In the genomic region with DNA sequence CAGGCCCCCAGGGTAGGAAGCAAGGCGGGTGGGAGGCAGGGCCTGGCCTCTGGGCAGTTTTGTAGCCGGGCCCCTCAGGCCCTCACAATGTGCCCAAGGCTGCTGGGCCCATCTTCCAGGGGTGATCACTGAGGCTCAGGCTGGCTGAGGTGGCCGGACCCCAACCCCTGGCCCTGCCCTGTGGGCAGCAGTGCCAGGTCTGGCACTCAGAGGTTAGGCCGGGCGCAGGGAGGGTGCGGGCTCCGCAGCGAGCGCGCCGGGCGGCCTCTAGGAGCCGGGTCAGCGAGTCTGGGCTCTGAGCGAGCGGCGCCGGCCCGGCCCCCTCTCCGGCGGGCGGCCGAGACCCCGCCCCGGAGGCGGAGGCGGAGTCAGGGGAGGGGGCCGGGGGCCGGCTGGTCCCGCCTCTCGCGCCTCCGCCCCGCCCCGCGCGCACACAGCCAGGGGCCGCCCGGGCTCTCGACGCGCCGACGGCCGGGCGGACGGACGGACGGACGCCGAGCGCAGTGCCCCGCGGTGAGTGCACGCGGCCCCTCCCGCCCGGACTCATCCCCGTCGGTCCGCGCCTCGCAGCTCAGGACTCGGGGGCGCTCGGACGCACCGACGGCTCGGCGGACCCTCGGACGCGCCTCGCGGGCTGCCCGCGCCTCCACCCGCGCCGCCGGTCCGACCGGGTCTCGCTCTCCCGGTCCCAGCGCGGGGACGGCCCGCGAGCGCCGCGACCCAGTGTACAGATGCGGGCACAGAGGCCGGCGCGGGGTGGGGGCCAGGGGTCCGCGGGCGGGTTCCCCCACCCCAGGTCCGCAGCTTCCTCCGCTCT, we compare ENCODE assay signal across 8 cellular contexts. TPM values are rescaled to one million over a fixed set of nuclear protein-coding genes. Genes with fewer than 3 reads are reported as not detected.
DNase-seq lines count a peak whose midpoint lies in the region; ATAC-seq and TF ChIP-seq lines count a peak whose summit lies in the region.

A gene (plus strand): TSS at position 430 of the 817 bp plus-strand sequence. CDS start 21,231 bp downstream, outside the sequence.

- DNase-seq in AG10803 (ENCODE audit: low read depth) (peak; percentile 66), left lobe of liver (ENCODE audit: low spot score) (no peak), thoracic aorta (ENCODE audit: low spot score) (no peak), C1 segment of cervical spinal cord (lab: John Stamatoyannopoulos, UW) (no peak)
- no peak for DNase-seq in central memory CD8-positive, alpha-beta T cell (ENCODE audit: low spot score in 2 of 2)

- H3K4me3 ChIP-seq in AG10803 (ENCODE audit: low read length), result peak within 1 kb of the TSS; percentile 64
- H3K4me3 ChIP-seq in thoracic aorta, result peak within 1 kb of the TSS; percentile 64

- peaks cover 3 to 15% (median 13%) of the 10 kb centered on the region in 3 donors for H3K4me1 Mint-ChIP-seq in IgD-negative memory B cell
- peaks cover 21% of the 10 kb centered on the region for H3K4me1 Mint-ChIP-seq in central memory CD8-positive, alpha-beta T cell

- no peaks in the 10 kb centered on the region for H3K9me3 Mint-ChIP-seq in IgD-negative memory B cell
- H3K9me3 Mint-ChIP-seq in central memory CD8-positive, alpha-beta T cell, result no peaks in the 10 kb centered on the region

- peaks cover 24% of the 10 kb centered on the region for H3K27me3 Mint-ChIP-seq in IgD-negative memory B cell
- peaks cover 88% of the 10 kb centered on the region for H3K27me3 Mint-ChIP-seq in central memory CD8-positive, alpha-beta T cell

- ATAC-seq in central memory CD8-positive, alpha-beta T cell (replicated peaks; ENCODE audit: extremely low read depth, poor library complexity, severe bottlenecking), result no peak
- ATAC-seq in left lobe of liver (peak; percentile 62), thoracic aorta (ENCODE audit: insufficient number of reproducible peaks, low FRiP score, low read depth) (no peak), HG03175 (IDR thresholded peaks at IDR 0.05; ENCODE audit: unreplicated experiment) (no peak), HG03354 (IDR thresholded peaks at IDR 0.05; ENCODE audit: poor library complexity, severe bottlenecking, unreplicated experiment) (no peak)

- no peak within 1 kb of the TSS for H3K27ac Mint-ChIP-seq in IgD-negative memory B cell
- no peak within 1 kb of the TSS for H3K27ac Mint-ChIP-seq in central memory CD8-positive, alpha-beta T cell (ENCODE audit: low read depth)

- H3K36me3 ChIP-seq in thoracic aorta, result no peaks in the 10 kb centered on the region

- peaks cover 8% of the 10 kb centered on the region for H3K27me3 ChIP-seq in thoracic aorta (replicated peaks; ENCODE audit: insufficient read depth)

- peak within 1 kb of the TSS; percentile 2 to 92 (median 80) for H3K4me3 Mint-ChIP-seq in IgD-negative memory B cell
- peak within 1 kb of the TSS; percentile 68 for H3K4me3 Mint-ChIP-seq in central memory CD8-positive, alpha-beta T cell

- no peaks in the 10 kb centered on the region for H3K9me3 ChIP-seq in thoracic aorta

- H3K36me3 Mint-ChIP-seq in IgD-negative memory B cell, result peaks cover 5% of the 10 kb centered on the region
- H3K36me3 Mint-ChIP-seq in central memory CD8-positive, alpha-beta T cell (ENCODE audit: insufficient read depth), result no peaks in the 10 kb centered on the region

- peak within 1 kb of the TSS in 1 of 2 donors; percentile 61 for H3K27ac ChIP-seq in thoracic aorta

- TF ChIP-seq CTCF in AG10803 (conservative IDR thresholded peaks at IDR 0.05; ENCODE audit: low read length), result no peak
- no peak for TF ChIP-seq CTCF in thoracic aorta (IDR thresholded peaks at IDR 0.05)

- H3K4me1 ChIP-seq in thoracic aorta (ENCODE audit: control insufficient read depth in 1 of 2, low read depth in 2 of 2), result peaks cover 7 to 29% of the 10 kb centered on the region in 2 donors

RNA-seq across cellular contexts. Expression of the gene that starts here (rescaled TPM):
- 4.4 TPM for polyA plus RNA-seq in IgD-negative memory B cell
- total RNA-seq in left lobe of liver (4.8 TPM), thoracic aorta (100 to 1,000 TPM; 233 to 328 TPM)

Comparison
In these comparisons a context has a peak if more than half of its experiments do, and no peak if none do; other contexts are left out.
1. RNA of the gene that starts here (total RNA-seq): 233 to 328 TPM in thoracic aorta; 4.8 TPM in left lobe of liver (single experiment); every median in the first group is over 10 times any median in the second.